ENCODE assay signal across 14 cellular contexts in genomic region chr12:131311764-131312163, GRCh38.
"Had no signal": no experiment of that assay in that cellular context is flagged by ENCODE, and none has a peak within 500 bp of the region (broad histone marks: within the 10 kb centered on the region; RNA-seq: fewer than 3 reads in every experiment).

No MANE protein-coding gene starts in this region.

- H3K36me3 Mint-ChIP-seq: neural progenitor cell had no signal

- H3K27ac Mint-ChIP-seq: neural progenitor cell had no signal

- H3K36me3 ChIP-seq: cardiac muscle cell, left lung, neural progenitor cell, pancreas, transverse colon, vagina had no signal

- FAIRE-seq: keratinocyte, pancreas had no signal

- H3K4me3 ChIP-seq: cardiac muscle cell, hepatocyte, left lung, neural progenitor cell, pancreas, transverse colon, vagina had no signal

- H3K4me3 Mint-ChIP-seq: neural progenitor cell had no signal

- H3K4me1 Mint-ChIP-seq: neural progenitor cell had no signal

- H3K27me3 ChIP-seq: cardiac muscle cell, pancreas, vagina had no signal

- DNase-seq: activated CD4-positive, alpha-beta T cell treated with anti-CD3 and anti-CD28 coated beads, Interleukin-2, amount 50 U/mL, for 1 hour; activated CD8-positive, alpha-beta memory T cell treated with anti-CD3 and anti-CD28 coated beads, Interleukin-2, amount 50 U/mL, for 4 hours; activated gamma-delta T cell treated with Interleukin-2 at 50 U/mL for 16 hours; mammary epithelial cell; pancreas; stimulated activated naive CD4-positive, alpha-beta T cell; T-helper 9 cell; transverse colon had no signal
